In the genomic region with DNA sequence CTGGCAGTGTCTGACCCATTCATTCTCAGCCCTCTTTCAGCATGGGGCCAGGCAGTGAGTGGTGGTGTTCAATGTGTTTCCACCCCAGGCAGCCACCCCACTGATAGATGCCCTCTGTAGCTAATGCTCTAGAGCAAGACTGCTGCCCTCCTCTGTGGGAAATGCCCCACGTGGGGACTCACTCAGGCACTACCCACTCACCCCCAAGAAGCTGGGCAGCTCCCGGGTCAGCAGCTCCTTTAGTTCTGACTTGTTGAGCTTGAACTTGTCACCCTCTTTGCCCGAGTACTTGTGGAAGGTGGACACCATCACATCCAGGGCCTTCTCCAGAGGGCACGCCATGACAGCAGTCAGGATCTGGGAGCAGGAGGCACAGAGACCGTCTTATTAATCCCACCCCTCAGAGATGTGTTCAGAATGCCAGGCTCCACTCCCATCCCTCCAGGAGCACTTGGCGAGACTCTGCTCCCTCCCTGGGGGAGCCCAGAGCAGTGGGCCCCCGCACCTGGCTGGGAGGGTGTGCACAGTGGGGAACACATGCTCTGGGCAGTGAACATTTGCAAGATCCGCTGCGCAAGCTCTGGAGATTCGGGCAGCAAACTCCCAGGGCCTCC, we compare ENCODE assay signal across 1 cellular context.
TF ChIP-seq lines count a peak whose summit lies in the region.

No MANE protein-coding gene starts in this region.

TF ChIP-seq in GM23338, 12 proteins besides CTCF, POLR2A, EP300 and RAD21 (continued from another document):
- TF ChIP-seq, protein P1, sequence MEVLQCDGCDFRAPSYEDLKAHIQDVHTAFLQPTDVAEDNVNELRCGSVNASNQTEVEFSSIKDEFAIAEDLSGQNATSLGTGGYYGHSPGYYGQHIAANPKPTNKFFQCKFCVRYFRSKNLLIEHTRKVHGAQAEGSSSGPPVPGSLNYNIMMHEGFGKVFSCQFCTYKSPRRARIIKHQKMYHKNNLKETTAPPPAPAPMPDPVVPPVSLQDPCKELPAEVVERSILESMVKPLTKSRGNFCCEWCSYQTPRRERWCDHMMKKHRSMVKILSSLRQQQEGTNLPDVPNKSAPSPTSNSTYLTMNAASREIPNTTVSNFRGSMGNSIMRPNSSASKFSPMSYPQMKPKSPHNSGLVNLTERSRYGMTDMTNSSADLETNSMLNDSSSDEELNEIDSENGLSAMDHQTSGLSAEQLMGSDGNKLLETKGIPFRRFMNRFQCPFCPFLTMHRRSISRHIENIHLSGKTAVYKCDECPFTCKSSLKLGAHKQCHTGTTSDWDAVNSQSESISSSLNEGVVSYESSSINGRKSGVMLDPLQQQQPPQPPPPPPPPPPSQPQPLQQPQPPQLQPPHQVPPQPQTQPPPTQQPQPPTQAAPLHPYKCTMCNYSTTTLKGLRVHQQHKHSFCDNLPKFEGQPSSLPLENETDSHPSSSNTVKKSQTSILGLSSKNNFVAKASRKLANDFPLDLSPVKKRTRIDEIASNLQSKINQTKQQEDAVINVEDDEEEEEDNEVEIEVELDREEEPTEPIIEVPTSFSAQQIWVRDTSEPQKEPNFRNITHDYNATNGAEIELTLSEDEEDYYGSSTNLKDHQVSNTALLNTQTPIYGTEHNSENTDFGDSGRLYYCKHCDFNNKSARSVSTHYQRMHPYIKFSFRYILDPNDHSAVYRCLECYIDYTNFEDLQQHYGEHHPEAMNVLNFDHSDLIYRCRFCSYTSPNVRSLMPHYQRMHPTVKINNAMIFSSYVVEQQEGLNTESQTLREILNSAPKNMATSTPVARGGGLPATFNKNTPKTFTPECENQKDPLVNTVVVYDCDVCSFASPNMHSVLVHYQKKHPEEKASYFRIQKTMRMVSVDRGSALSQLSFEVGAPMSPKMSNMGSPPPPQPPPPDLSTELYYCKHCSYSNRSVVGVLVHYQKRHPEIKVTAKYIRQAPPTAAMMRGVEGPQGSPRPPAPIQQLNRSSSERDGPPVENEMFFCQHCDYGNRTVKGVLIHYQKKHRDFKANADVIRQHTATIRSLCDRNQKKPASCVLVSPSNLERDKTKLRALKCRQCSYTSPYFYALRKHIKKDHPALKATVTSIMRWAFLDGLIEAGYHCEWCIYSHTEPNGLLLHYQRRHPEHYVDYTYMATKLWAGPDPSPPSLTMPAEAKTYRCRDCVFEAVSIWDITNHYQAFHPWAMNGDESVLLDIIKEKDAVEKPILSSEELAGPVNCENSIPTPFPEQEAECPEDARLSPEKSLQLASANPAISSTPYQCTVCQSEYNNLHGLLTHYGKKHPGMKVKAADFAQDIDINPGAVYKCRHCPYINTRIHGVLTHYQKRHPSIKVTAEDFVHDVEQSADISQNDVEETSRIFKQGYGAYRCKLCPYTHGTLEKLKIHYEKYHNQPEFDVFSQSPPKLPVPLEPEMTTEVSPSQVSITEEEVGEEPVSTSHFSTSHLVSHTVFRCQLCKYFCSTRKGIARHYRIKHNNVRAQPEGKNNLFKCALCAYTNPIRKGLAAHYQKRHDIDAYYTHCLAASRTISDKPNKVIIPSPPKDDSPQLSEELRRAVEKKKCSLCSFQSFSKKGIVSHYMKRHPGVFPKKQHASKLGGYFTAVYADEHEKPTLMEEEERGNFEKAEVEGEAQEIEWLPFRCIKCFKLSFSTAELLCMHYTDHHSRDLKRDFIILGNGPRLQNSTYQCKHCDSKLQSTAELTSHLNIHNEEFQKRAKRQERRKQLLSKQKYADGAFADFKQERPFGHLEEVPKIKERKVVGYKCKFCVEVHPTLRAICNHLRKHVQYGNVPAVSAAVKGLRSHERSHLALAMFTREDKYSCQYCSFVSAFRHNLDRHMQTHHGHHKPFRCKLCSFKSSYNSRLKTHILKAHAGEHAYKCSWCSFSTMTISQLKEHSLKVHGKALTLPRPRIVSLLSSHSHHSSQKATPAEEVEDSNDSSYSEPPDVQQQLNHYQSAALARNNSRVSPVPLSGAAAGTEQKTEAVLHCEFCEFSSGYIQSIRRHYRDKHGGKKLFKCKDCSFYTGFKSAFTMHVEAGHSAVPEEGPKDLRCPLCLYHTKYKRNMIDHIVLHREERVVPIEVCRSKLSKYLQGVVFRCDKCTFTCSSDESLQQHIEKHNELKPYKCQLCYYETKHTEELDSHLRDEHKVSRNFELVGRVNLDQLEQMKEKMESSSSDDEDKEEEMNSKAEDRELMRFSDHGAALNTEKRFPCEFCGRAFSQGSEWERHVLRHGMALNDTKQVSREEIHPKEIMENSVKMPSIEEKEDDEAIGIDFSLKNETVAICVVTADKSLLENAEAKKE (CRISPR knock-in tag; IDR thresholded peaks at IDR 0.05), result no peak
